ENCODE assay signal across 1 cellular context in the genomic region with DNA sequence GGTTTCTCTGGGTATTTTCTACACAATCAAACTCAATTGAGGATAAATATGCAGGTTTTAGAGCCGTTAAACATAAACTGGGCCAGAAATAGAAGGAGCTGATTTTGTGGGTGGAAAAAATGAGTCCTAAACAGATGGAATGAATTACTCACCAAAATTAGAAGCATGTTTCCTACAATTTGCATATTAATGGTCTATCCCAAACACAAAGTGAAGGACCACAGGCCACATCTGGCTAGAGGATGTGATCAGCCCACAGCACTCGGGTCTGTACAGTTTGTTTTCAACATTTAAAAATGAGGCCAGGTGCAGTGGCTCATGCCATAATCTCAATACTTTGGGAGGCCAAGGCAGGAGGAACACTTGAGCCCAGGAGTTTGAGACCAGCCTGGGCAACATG.
A peak's percentile ranks its signal among the peaks of the same experiment; 100 is the strongest.
TF ChIP-seq lines count a peak whose summit lies in the region.

No MANE protein-coding gene starts in this region.

TF ChIP-seq in GM12878, 131 proteins besides CTCF, POLR2A, EP300 and RAD21 (continued from another document):
- TF ChIP-seq, protein P1, sequence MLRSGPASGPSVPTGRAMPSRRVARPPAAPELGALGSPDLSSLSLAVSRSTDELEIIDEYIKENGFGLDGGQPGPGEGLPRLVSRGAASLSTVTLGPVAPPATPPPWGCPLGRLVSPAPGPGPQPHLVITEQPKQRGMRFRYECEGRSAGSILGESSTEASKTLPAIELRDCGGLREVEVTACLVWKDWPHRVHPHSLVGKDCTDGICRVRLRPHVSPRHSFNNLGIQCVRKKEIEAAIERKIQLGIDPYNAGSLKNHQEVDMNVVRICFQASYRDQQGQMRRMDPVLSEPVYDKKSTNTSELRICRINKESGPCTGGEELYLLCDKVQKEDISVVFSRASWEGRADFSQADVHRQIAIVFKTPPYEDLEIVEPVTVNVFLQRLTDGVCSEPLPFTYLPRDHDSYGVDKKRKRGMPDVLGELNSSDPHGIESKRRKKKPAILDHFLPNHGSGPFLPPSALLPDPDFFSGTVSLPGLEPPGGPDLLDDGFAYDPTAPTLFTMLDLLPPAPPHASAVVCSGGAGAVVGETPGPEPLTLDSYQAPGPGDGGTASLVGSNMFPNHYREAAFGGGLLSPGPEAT (IDR thresholded peaks at IDR 0.05; ENCODE audit: low read depth), result no peak
- TF ChIP-seq HDAC2 (IDR thresholded peaks at IDR 0.05) (no peak), CREM (IDR thresholded peaks at IDR 0.05; ENCODE audit: low read depth) (no peak), ZNF217 (IDR thresholded peaks at IDR 0.05) (no peak), PAX5 (IDR thresholded peaks at IDR 0.05; ENCODE audit: borderline replicate concordance, low read depth, low read length) (no peak), SIX5 (IDR thresholded peaks at IDR 0.05; ENCODE audit: low read depth, low read length, severe bottlenecking) (no peak), RCOR1 (conservative IDR thresholded peaks at IDR 0.05; ENCODE audit: low read depth, low read length) (no peak), MEF2A (IDR thresholded peaks at IDR 0.05; ENCODE audit: insufficient read depth, low read depth, low read length) (0 out of 2 replicates have a peak, but pooled peaks have one; percentile 38), NFXL1 (IDR thresholded peaks at IDR 0.05; ENCODE audit: borderline replicate concordance) (no peak), MXI1 (IDR thresholded peaks at IDR 0.05; ENCODE audit: low read depth, low read length) (no peak), PAX8 (IDR thresholded peaks at IDR 0.05) (no peak), FOXK2 (IDR thresholded peaks at IDR 0.05) (no peak), ASH2L (IDR thresholded peaks at IDR 0.05; ENCODE audit: borderline replicate concordance, low read depth) (no peak), ZNF384 (IDR thresholded peaks at IDR 0.05; ENCODE audit: borderline replicate concordance, low read depth, low read length) (no peak), ZNF622 (IDR thresholded peaks at IDR 0.05) (no peak), RUNX3 (IDR thresholded peaks at IDR 0.05; ENCODE audit: low read length) (peak; percentile 35; the same call in 1 of the 2 replicates)
- TF ChIP-seq, protein P2, sequence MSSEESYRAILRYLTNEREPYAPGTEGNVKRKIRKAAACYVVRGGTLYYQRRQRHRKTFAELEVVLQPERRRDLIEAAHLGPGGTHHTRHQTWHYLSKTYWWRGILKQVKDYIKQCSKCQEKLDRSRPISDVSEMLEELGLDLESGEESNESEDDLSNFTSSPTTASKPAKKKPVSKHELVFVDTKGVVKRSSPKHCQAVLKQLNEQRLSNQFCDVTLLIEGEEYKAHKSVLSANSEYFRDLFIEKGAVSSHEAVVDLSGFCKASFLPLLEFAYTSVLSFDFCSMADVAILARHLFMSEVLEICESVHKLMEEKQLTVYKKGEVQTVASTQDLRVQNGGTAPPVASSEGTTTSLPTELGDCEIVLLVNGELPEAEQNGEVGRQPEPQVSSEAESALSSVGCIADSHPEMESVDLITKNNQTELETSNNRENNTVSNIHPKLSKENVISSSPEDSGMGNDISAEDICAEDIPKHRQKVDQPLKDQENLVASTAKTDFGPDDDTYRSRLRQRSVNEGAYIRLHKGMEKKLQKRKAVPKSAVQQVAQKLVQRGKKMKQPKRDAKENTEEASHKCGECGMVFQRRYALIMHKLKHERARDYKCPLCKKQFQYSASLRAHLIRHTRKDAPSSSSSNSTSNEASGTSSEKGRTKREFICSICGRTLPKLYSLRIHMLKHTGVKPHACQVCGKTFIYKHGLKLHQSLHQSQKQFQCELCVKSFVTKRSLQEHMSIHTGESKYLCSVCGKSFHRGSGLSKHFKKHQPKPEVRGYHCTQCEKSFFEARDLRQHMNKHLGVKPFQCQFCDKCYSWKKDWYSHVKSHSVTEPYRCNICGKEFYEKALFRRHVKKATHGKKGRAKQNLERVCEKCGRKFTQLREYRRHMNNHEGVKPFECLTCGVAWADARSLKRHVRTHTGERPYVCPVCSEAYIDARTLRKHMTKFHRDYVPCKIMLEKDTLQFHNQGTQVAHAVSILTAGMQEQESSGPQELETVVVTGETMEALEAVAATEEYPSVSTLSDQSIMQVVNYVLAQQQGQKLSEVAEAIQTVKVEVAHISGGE (CRISPR knock-in tag; IDR thresholded peaks at IDR 0.05), result no peak
- TF ChIP-seq, protein P3, sequence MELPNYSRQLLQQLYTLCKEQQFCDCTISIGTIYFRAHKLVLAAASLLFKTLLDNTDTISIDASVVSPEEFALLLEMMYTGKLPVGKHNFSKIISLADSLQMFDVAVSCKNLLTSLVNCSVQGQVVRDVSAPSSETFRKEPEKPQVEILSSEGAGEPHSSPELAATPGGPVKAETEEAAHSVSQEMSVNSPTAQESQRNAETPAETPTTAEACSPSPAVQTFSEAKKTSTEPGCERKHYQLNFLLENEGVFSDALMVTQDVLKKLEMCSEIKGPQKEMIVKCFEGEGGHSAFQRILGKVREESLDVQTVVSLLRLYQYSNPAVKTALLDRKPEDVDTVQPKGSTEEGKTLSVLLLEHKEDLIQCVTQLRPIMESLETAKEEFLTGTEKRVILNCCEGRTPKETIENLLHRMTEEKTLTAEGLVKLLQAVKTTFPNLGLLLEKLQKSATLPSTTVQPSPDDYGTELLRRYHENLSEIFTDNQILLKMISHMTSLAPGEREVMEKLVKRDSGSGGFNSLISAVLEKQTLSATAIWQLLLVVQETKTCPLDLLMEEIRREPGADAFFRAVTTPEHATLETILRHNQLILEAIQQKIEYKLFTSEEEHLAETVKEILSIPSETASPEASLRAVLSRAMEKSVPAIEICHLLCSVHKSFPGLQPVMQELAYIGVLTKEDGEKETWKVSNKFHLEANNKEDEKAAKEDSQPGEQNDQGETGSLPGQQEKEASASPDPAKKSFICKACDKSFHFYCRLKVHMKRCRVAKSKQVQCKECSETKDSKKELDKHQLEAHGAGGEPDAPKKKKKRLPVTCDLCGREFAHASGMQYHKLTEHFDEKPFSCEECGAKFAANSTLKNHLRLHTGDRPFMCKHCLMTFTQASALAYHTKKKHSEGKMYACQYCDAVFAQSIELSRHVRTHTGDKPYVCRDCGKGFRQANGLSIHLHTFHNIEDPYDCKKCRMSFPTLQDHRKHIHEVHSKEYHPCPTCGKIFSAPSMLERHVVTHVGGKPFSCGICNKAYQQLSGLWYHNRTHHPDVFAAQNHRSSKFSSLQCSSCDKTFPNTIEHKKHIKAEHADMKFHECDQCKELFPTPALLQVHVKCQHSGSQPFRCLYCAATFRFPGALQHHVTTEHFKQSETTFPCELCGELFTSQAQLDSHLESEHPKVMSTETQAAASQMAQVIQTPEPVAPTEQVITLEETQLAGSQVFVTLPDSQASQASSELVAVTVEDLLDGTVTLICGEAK (IDR thresholded peaks at IDR 0.05; ENCODE audit: borderline replicate concordance), result no peak
- TF ChIP-seq, protein P4, sequence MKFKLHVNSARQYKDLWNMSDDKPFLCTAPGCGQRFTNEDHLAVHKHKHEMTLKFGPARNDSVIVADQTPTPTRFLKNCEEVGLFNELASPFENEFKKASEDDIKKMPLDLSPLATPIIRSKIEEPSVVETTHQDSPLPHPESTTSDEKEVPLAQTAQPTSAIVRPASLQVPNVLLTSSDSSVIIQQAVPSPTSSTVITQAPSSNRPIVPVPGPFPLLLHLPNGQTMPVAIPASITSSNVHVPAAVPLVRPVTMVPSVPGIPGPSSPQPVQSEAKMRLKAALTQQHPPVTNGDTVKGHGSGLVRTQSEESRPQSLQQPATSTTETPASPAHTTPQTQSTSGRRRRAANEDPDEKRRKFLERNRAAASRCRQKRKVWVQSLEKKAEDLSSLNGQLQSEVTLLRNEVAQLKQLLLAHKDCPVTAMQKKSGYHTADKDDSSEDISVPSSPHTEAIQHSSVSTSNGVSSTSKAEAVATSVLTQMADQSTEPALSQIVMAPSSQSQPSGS (IDR thresholded peaks at IDR 0.05; ENCODE audit: low read length), result no peak
- TF ChIP-seq, protein P5, sequence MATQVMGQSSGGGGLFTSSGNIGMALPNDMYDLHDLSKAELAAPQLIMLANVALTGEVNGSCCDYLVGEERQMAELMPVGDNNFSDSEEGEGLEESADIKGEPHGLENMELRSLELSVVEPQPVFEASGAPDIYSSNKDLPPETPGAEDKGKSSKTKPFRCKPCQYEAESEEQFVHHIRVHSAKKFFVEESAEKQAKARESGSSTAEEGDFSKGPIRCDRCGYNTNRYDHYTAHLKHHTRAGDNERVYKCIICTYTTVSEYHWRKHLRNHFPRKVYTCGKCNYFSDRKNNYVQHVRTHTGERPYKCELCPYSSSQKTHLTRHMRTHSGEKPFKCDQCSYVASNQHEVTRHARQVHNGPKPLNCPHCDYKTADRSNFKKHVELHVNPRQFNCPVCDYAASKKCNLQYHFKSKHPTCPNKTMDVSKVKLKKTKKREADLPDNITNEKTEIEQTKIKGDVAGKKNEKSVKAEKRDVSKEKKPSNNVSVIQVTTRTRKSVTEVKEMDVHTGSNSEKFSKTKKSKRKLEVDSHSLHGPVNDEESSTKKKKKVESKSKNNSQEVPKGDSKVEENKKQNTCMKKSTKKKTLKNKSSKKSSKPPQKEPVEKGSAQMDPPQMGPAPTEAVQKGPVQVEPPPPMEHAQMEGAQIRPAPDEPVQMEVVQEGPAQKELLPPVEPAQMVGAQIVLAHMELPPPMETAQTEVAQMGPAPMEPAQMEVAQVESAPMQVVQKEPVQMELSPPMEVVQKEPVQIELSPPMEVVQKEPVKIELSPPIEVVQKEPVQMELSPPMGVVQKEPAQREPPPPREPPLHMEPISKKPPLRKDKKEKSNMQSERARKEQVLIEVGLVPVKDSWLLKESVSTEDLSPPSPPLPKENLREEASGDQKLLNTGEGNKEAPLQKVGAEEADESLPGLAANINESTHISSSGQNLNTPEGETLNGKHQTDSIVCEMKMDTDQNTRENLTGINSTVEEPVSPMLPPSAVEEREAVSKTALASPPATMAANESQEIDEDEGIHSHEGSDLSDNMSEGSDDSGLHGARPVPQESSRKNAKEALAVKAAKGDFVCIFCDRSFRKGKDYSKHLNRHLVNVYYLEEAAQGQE (IDR thresholded peaks at IDR 0.05; ENCODE audit: low read depth, low read length), result no peak
- TF ChIP-seq, protein P6, sequence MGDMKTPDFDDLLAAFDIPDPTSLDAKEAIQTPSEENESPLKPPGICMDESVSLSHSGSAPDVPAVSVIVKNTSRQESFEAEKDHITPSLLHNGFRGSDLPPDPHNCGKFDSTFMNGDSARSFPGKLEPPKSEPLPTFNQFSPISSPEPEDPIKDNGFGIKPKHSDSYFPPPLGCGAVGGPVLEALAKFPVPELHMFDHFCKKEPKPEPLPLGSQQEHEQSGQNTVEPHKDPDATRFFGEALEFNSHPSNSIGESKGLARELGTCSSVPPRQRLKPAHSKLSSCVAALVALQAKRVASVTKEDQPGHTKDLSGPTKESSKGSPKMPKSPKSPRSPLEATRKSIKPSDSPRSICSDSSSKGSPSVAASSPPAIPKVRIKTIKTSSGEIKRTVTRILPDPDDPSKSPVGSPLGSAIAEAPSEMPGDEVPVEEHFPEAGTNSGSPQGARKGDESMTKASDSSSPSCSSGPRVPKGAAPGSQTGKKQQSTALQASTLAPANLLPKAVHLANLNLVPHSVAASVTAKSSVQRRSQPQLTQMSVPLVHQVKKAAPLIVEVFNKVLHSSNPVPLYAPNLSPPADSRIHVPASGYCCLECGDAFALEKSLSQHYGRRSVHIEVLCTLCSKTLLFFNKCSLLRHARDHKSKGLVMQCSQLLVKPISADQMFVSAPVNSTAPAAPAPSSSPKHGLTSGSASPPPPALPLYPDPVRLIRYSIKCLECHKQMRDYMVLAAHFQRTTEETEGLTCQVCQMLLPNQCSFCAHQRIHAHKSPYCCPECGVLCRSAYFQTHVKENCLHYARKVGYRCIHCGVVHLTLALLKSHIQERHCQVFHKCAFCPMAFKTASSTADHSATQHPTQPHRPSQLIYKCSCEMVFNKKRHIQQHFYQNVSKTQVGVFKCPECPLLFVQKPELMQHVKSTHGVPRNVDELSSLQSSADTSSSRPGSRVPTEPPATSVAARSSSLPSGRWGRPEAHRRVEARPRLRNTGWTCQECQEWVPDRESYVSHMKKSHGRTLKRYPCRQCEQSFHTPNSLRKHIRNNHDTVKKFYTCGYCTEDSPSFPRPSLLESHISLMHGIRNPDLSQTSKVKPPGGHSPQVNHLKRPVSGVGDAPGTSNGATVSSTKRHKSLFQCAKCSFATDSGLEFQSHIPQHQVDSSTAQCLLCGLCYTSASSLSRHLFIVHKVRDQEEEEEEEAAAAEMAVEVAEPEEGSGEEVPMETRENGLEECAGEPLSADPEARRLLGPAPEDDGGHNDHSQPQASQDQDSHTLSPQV (IDR thresholded peaks at IDR 0.05), result no peak
- TF ChIP-seq, protein P7, sequence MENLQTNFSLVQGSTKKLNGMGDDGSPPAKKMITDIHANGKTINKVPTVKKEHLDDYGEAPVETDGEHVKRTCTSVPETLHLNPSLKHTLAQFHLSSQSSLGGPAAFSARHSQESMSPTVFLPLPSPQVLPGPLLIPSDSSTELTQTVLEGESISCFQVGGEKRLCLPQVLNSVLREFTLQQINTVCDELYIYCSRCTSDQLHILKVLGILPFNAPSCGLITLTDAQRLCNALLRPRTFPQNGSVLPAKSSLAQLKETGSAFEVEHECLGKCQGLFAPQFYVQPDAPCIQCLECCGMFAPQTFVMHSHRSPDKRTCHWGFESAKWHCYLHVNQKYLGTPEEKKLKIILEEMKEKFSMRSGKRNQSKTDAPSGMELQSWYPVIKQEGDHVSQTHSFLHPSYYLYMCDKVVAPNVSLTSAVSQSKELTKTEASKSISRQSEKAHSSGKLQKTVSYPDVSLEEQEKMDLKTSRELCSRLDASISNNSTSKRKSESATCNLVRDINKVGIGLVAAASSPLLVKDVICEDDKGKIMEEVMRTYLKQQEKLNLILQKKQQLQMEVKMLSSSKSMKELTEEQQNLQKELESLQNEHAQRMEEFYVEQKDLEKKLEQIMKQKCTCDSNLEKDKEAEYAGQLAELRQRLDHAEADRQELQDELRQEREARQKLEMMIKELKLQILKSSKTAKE (IDR thresholded peaks at IDR 0.05; ENCODE audit: low read depth, poor library complexity, severe bottlenecking), result no peak
